ENCODE assay signal across 30 cellular contexts in the genomic region with DNA sequence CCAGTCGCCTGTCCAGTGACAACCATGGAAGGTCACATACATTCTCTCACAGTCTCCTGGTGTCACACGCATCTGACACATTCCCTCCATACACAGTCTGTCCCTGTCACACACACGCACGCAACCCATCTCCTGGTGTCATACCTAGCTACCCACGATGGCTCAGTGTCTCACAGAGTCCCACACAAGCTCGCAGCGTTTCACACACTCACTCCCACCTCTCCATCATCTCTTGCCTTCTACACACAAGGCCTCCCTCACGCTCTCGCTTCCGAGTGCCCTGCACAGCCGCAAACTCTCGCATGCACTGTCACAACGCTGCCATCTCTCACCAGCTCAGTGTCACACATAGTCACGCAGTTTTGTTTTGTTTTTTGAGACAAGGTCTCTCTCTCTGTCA. TPM values are rescaled to one million over a fixed set of nuclear protein-coding genes. Genes with fewer than 3 reads are reported as not detected.
A peak's percentile ranks its signal among the peaks of the same experiment; 100 is the strongest.
DNase-seq lines count a peak whose midpoint lies in the region; ATAC-seq, FAIRE-seq and TF ChIP-seq lines count a peak whose summit lies in the region.
"Had no signal": no experiment of that assay in that cellular context is flagged by ENCODE, and none has a peak within 500 bp of the region (broad histone marks: within the 10 kb centered on the region; RNA-seq: fewer than 3 reads in every experiment).

No MANE protein-coding gene starts in this region.

- no peak overlapping the region; a peak in 1 of 7 replicates for H3K9ac ChIP-seq in H1 (replicated peaks in 1 of 4; ENCODE audit: extremely low read depth in 1 of 4, low read depth in 3 of 4, low read length in 3 of 4)

- H2BK15ac ChIP-seq in H1 (ENCODE audit: low read length) = peak overlapping the region; percentile 83; the same call in 1 of the 2 replicates

- H3K18ac ChIP-seq in H1 (ENCODE audit: extremely low read depth, low read length) = no peak overlapping the region

- TF ChIP-seq RAD21 in H1 (IDR thresholded peaks at IDR 0.05 in 1 of 2, conservative IDR thresholded peaks at IDR 0.05 in 1 of 2; ENCODE audit: low read depth in 2 of 2, low read length in 2 of 2) = no peak

- H3K79me2 ChIP-seq in H1 (ENCODE audit: control insufficient read depth in 1 of 2, insufficient read depth in 2 of 2, low read length in 2 of 2) = no peaks in the 10 kb centered on the region

- DNase-seq in activated CD8-positive, alpha-beta T cell treated with anti-CD3 and anti-CD28 coated beads for 36 hours = peak; percentile 52
- DNase-seq in activated CD8-positive, alpha-beta T cell treated with anti-CD3 and anti-CD28 coated beads, Interleukin-2, amount 10 ng/mL, durations not matched to agents 7 days and 5 days = no peak
- DNase-seq in NB4 (ENCODE audit: low read depth) (peak; percentile 50), H1 (ENCODE audit: low read depth in 1 of 2, low spot score in 2 of 2) (no peak), GM19240 (ENCODE audit: insufficient read length, low spot score) (no peak)
- DNase-seq in stimulated activated CD4-positive, alpha-beta T cell treated with anti-CD3 and anti-CD28 coated beads, Interleukin-4, amount 100 ng/mL, for 24 hours = peak; percentile 28
- DNase-seq: colonic mucosa; DMS 273 treated with DMSO at 0.1 percent for 48 hours; effector CD8-positive, alpha-beta T cell; immature natural killer cell; left cardiac atrium; NCI-H446 treated with DMSO at 0.1 percent for 48 hours; pancreas; SIG-M5; small intestine; SW 1271 had no signal

- peaks cover 5 to 62% (median 52%) of the 10 kb centered on the region in 4 experiments for H3K27me3 ChIP-seq in H1 (replicated peaks in 1 of 4; ENCODE audit: control insufficient read depth in 3 of 4, extremely low read depth in 1 of 4, insufficient read depth in 3 of 4, low read length in 3 of 4)
- H3K27me3 ChIP-seq: ascending aorta had no signal

- no peak overlapping the region for H3K56ac ChIP-seq in H1 (replicated peaks; ENCODE audit: insufficient read length, low read depth, low read length)

- peaks cover 0 to 21% (median 9%) of the 10 kb centered on the region in 4 experiments; a peak in 5 of 7 replicates for H3K4me1 ChIP-seq in H1 (replicated peaks in 1 of 4; ENCODE audit: control insufficient read depth in 3 of 4, insufficient read depth in 4 of 4, low read length in 3 of 4)

- POLR2A ChIA-PET in activated CD8-positive, alpha-beta T cell treated with anti-CD3 and anti-CD28 coated beads for 36 hours (lab: Charles Lee) = interaction anchor here (0.7 to 1.7 kb wide), 8 partner anchors 13 to 114 kb away, joined by 3 to 7 read pairs (median 3); a partner anchor contains a TSS
- POLR2A ChIA-PET in activated CD8-positive, alpha-beta T cell treated with anti-CD3 and anti-CD28 coated beads, Interleukin-2, amount 10 ng/mL, durations not matched to agents 7 days and 5 days (lab: Charles Lee) = interaction anchor here (1.0 kb wide), 2 partner anchors 17 to 36 kb away, joined by 3 to 4 read pairs; a partner anchor contains a TSS
- POLR2A ChIA-PET in H1 (lab: Charles Lee; ENCODE audit: partially characterized antibody) = interaction anchor here (1.0 to 1.3 kb wide), 2 partner anchors 22 to 24 kb away, joined by 3 to 6 read pairs; a partner anchor contains a TSS

- no peak overlapping the region for H2AFZ ChIP-seq in H1 (ENCODE audit: low read length)

- H4K8ac ChIP-seq in H1 (ENCODE audit: extremely low read depth, insufficient read depth, low read length) = no peak overlapping the region

- no peak for TF ChIP-seq CTCF in activated CD8-positive, alpha-beta T cell treated with anti-CD3 and anti-CD28 coated beads for 36 hours (IDR thresholded peaks at IDR 0.05)
- no peak for TF ChIP-seq CTCF in NB4 (IDR thresholded peaks at IDR 0.05; ENCODE audit: low read depth, low read length)
- TF ChIP-seq CTCF in H1 (IDR thresholded peaks at IDR 0.05; ENCODE audit: control extremely low read depth in 1 of 3, insufficient read depth in 1 of 3, low read depth in 1 of 3, low read length in 3 of 3) = no peak

- peak overlapping the region; percentile 79 for H3K4ac ChIP-seq in H1 (replicated peaks; ENCODE audit: insufficient read length, low read depth, low read length)

- H3K27ac Mint-ChIP-seq in activated CD8-positive, alpha-beta T cell treated with anti-CD3 and anti-CD28 coated beads for 36 hours = no peak overlapping the region
- H3K27ac Mint-ChIP-seq in activated CD8-positive, alpha-beta T cell treated with anti-CD3 and anti-CD28 coated beads, Interleukin-2, amount 10 ng/mL, durations not matched to agents 7 days and 5 days = no peak overlapping the region
- H3K27ac Mint-ChIP-seq: activated T-helper 17 cell treated with anti-CD3 and anti-CD28 coated beads, Interleukin-2, amount 50 U/mL, for 72 hours; immature natural killer cell; natural killer cell treated with Interleukin-12 subunit alpha and Interleukin-12 subunit beta and Interleukin-15 and Interleukin-18, amount 100 ng/mL, for 72 hours; stimulated activated effector memory CD8-positive, alpha-beta T cell treated with anti-CD3 and anti-CD28 coated beads, Interleukin-12 subunit alpha, Interleukin-12 subunit beta, amount 100 ng/mL, for 72 hours; type B pancreatic cell had no signal

- no peak overlapping the region for H3K23ac ChIP-seq in H1 (ENCODE audit: insufficient read length)

- peak overlapping the region; percentile 87; the same call in 1 of the 2 replicates for H2BK12ac ChIP-seq in H1 (ENCODE audit: low read depth, low read length)

- no peaks in the 10 kb centered on the region for H3K9me3 Mint-ChIP-seq in activated CD8-positive, alpha-beta T cell treated with anti-CD3 and anti-CD28 coated beads for 36 hours
- H3K9me3 Mint-ChIP-seq in activated CD8-positive, alpha-beta T cell treated with anti-CD3 and anti-CD28 coated beads, Interleukin-2, amount 10 ng/mL, durations not matched to agents 7 days and 5 days (ENCODE audit: insufficient read depth) = no peaks in the 10 kb centered on the region
- H3K9me3 Mint-ChIP-seq: activated T-helper 17 cell treated with anti-CD3 and anti-CD28 coated beads, Interleukin-2, amount 50 U/mL, for 72 hours; immature natural killer cell; natural killer cell treated with Interleukin-12 subunit alpha and Interleukin-12 subunit beta and Interleukin-15 and Interleukin-18, amount 100 ng/mL, for 72 hours; stimulated activated effector memory CD8-positive, alpha-beta T cell treated with anti-CD3 and anti-CD28 coated beads, Interleukin-12 subunit alpha, Interleukin-12 subunit beta, amount 100 ng/mL, for 72 hours; type B pancreatic cell had no signal

- CTCF ChIA-PET in activated CD8-positive, alpha-beta T cell treated with anti-CD3 and anti-CD28 coated beads for 36 hours (lab: Charles Lee) = interaction anchor here (0.6 to 2.0 kb wide), 7 partner anchors 16 to 108 kb away, joined by 3 to 16 read pairs (median 4); a partner anchor contains a TSS
- CTCF ChIA-PET in activated CD8-positive, alpha-beta T cell treated with anti-CD3 and anti-CD28 coated beads, Interleukin-2, amount 10 ng/mL, durations not matched to agents 7 days and 5 days (lab: Charles Lee) = interaction anchor here (0.7 to 2.2 kb wide), 7 partner anchors 11 to 77 kb away, joined by 3 to 21 read pairs (median 5); a partner anchor contains a TSS
- CTCF ChIA-PET in H1 (lab: Charles Lee; ENCODE audit: partially characterized antibody) = interaction anchor here (0.6 to 1.8 kb wide), 16 partner anchors 9 to 1332 kb away, joined by 3 to 28 read pairs (median 4); a partner anchor contains a TSS

- no peak overlapping the region for H3K27ac ChIP-seq in H1 (ENCODE audit: low read depth, low read length)
- H3K27ac ChIP-seq: colonic mucosa, pancreas, VCaP had no signal

- H3K36me3 Mint-ChIP-seq in activated CD8-positive, alpha-beta T cell treated with anti-CD3 and anti-CD28 coated beads for 36 hours (ENCODE audit: low read depth) = peaks cover 14% of the 10 kb centered on the region
- no peaks in the 10 kb centered on the region for H3K36me3 Mint-ChIP-seq in activated CD8-positive, alpha-beta T cell treated with anti-CD3 and anti-CD28 coated beads, Interleukin-2, amount 10 ng/mL, durations not matched to agents 7 days and 5 days (ENCODE audit: low read depth)
- H3K36me3 Mint-ChIP-seq: immature natural killer cell; natural killer cell treated with Interleukin-12 subunit alpha and Interleukin-12 subunit beta and Interleukin-15 and Interleukin-18, amount 100 ng/mL, for 72 hours; stimulated activated effector memory CD8-positive, alpha-beta T cell treated with anti-CD3 and anti-CD28 coated beads, Interleukin-12 subunit alpha, Interleukin-12 subunit beta, amount 100 ng/mL, for 72 hours; type B pancreatic cell had no signal

- no peak overlapping the region; a peak in 1 of 4 replicates for H3K4me2 ChIP-seq in H1 (ENCODE audit: insufficient read depth in 1 of 2, low read depth in 2 of 2, low read length in 2 of 2)

- TF ChIP-seq POLR2A in NB4 (IDR thresholded peaks at IDR 0.05; ENCODE audit: extremely low read depth, insufficient read length) = no peak
- TF ChIP-seq POLR2A in H1 (IDR thresholded peaks at IDR 0.05; ENCODE audit: control extremely low read depth in 1 of 2, low read depth in 2 of 2, low read length in 2 of 2) = no peak

- H2AK5ac ChIP-seq in H1 (ENCODE audit: low read depth, low read length) = peak overlapping the region; percentile 86; the same call in 1 of the 2 replicates

- H3K36me3 ChIP-seq in H1 (ENCODE audit: control insufficient read depth in 2 of 4, insufficient read depth in 4 of 4, low read length in 3 of 4) = no peaks in the 10 kb centered on the region
- H3K36me3 ChIP-seq: ascending aorta, colonic mucosa, HAP-1, pancreas had no signal

- no peaks in the 10 kb centered on the region for H3K79me1 ChIP-seq in H1 (ENCODE audit: low read depth, low read length)

- no peak overlapping the region for H4K5ac ChIP-seq in H1 (ENCODE audit: insufficient read length, low read depth, low read length)

- no peak for ATAC-seq in activated CD8-positive, alpha-beta T cell treated with anti-CD3 and anti-CD28 coated beads for 36 hours
- ATAC-seq in activated CD8-positive, alpha-beta T cell treated with anti-CD3 and anti-CD28 coated beads, Interleukin-2, amount 10 ng/mL, durations not matched to agents 7 days and 5 days = no peak
- ATAC-seq in HG03159 (IDR thresholded peaks at IDR 0.05; ENCODE audit: unreplicated experiment) = no peak
- ATAC-seq: left cardiac atrium, pancreas had no signal

- H3K9me3 ChIP-seq in H1 (ENCODE audit: insufficient read depth in 2 of 2, low read depth in 1 of 2, low read length in 1 of 2) = no peaks in the 10 kb centered on the region
- H3K9me3 ChIP-seq: ascending aorta, colonic mucosa, HAP-1, pancreas had no signal

- H2BK5ac ChIP-seq in H1 (ENCODE audit: low read depth, low read length) = no peak overlapping the region

- intact Hi-C loops in activated CD8-positive, alpha-beta T cell treated with anti-CD3 and anti-CD28 coated beads for 36 hours (cut with micrococcal nuclease) = no loop called here

- WGBS in H1 (ENCODE audit: extremely low coverage in 1 of 2, insufficient coverage in 1 of 2, insufficient read length in 1 of 2, insufficient replicate concordance in 2 of 2, low coverage in 1 of 2, low lambda C conversion rate in 2 of 2, missing lambda C conversion rate in 1 of 2), 2 experiments = 81% methylated on average over 14 of the region's 14 CpGs; no CpG with 5 or more reads in 1 of the 2 experiments

- H3K4me3 ChIP-seq in NB4 (ENCODE audit: low read depth, low read length) (no peak overlapping the region), H1 (ENCODE audit: extremely low read depth in 1 of 4, insufficient read depth in 2 of 4, low read depth in 3 of 4, low read length in 4 of 4) (no peak overlapping the region)
- H3K4me3 ChIP-seq: colonic mucosa, HAP-1, pancreas had no signal

- peaks cover 7% of the 10 kb centered on the region for H3K27me3 Mint-ChIP-seq in activated CD8-positive, alpha-beta T cell treated with anti-CD3 and anti-CD28 coated beads for 36 hours
- H3K27me3 Mint-ChIP-seq in activated CD8-positive, alpha-beta T cell treated with anti-CD3 and anti-CD28 coated beads, Interleukin-2, amount 10 ng/mL, durations not matched to agents 7 days and 5 days (ENCODE audit: low read depth) = peaks cover 10% of the 10 kb centered on the region

- no peak overlapping the region for H3K4me3 Mint-ChIP-seq in activated CD8-positive, alpha-beta T cell treated with anti-CD3 and anti-CD28 coated beads for 36 hours
- no peak overlapping the region for H3K4me3 Mint-ChIP-seq in activated CD8-positive, alpha-beta T cell treated with anti-CD3 and anti-CD28 coated beads, Interleukin-2, amount 10 ng/mL, durations not matched to agents 7 days and 5 days
- H3K4me3 Mint-ChIP-seq: activated T-helper 17 cell treated with anti-CD3 and anti-CD28 coated beads, Interleukin-2, amount 50 U/mL, for 72 hours; immature natural killer cell; natural killer cell treated with Interleukin-12 subunit alpha and Interleukin-12 subunit beta and Interleukin-15 and Interleukin-18, amount 100 ng/mL, for 72 hours; stimulated activated effector memory CD8-positive, alpha-beta T cell treated with anti-CD3 and anti-CD28 coated beads, Interleukin-12 subunit alpha, Interleukin-12 subunit beta, amount 100 ng/mL, for 72 hours; type B pancreatic cell had no signal

- no peak overlapping the region for H4K91ac ChIP-seq in H1 (replicated peaks; ENCODE audit: insufficient read length, low read length)

- H4K20me1 ChIP-seq in H1 (replicated peaks in 1 of 2; ENCODE audit: control insufficient read depth in 1 of 2, insufficient read depth in 2 of 2, low read length in 2 of 2) = peaks cover 0 to 11% of the 10 kb centered on the region in 2 experiments

- no peak for TF ChIP-seq EP300 in H1 (IDR thresholded peaks at IDR 0.05; ENCODE audit: borderline replicate concordance in 1 of 2, low read depth in 2 of 2, low read length in 2 of 2)

- no peak overlapping the region for H3K14ac ChIP-seq in H1 (ENCODE audit: insufficient read length)

- no peak overlapping the region; the same call in 1 of the 2 replicates for H2BK20ac ChIP-seq in H1 (ENCODE audit: low read length)

- H2BK120ac ChIP-seq in H1 (replicated peaks; ENCODE audit: low read depth, low read length) = no peak overlapping the region

- peaks cover 19% of the 10 kb centered on the region for H3K4me1 Mint-ChIP-seq in activated CD8-positive, alpha-beta T cell treated with anti-CD3 and anti-CD28 coated beads for 36 hours (ENCODE audit: low read depth)
- H3K4me1 Mint-ChIP-seq in activated CD8-positive, alpha-beta T cell treated with anti-CD3 and anti-CD28 coated beads, Interleukin-2, amount 10 ng/mL, durations not matched to agents 7 days and 5 days (ENCODE audit: low read depth) = peaks cover 29% of the 10 kb centered on the region

- H3K23me2 ChIP-seq in H1 (ENCODE audit: low read depth, low read length) = peaks cover 27% of the 10 kb centered on the region

- no peak for FAIRE-seq in H1 (lab: Jason Lieb, UNC)
- FAIRE-seq: pancreas, RCC 7860, small intestine had no signal

RNA-seq across cellular contexts. Expression of a gene that starts 1.2 kb away (rescaled TPM):
- total RNA-seq in activated CD8-positive, alpha-beta T cell treated with anti-CD3 and anti-CD28 coated beads for 36 hours = 10 to 100 TPM; 33.0 to 45.4 TPM
- not detected for total RNA-seq in activated CD8-positive, alpha-beta T cell treated with anti-CD3 and anti-CD28 coated beads, Interleukin-2, amount 10 ng/mL, durations not matched to agents 7 days and 5 days
- total RNA-seq in H1 (2021; fragmentation: NEBNext Ultra II Directional; extraction: Animal tissue kit (Norgen Biotek cat#: 25700)) = not detected in 2 replicates
- not detected in 2 replicates for polyA plus RNA-seq in H1 (2011; rRNA removed)
- not detected for polyA plus RNA-seq in H1 (2011; cell fraction: cytosol; rRNA removed)
- not detected for polyA plus RNA-seq in H1 (2011; cell fraction: nucleus; rRNA removed)
- polyA plus RNA-seq in H1 (2012, experiment 1 of 2) = 3.6 TPM in 1 of 4 replicates, not detected in the others
- polyA plus RNA-seq in H1 (2012, experiment 2 of 2) = not detected
- polyA plus RNA-seq in H1 (2013, experiment 1 of 2) = not detected
- polyA plus RNA-seq in H1 (2013, experiment 2 of 2) = 1.7 TPM
- not detected in 2 replicates for polyA minus RNA-seq in H1 (2011; rRNA and poly(A)+ RNA removed)
- not detected for polyA minus RNA-seq in H1 (2011; cell fraction: cytosol; rRNA and poly(A)+ RNA removed)
- not detected for polyA minus RNA-seq in H1 (2011; cell fraction: nucleus; rRNA and poly(A)+ RNA removed)
- total RNA-seq: ascending aorta, colonic mucosa, lung microvascular endothelial cell, mononuclear cell, pancreas, subcutaneous adipose tissue had no signal
- polyA plus RNA-seq: AG04450, BJ, immature natural killer cell, pancreas, small intestine had no signal

RNA-seq across cellular contexts. Expression of a gene that starts 12.3 kb away (rescaled TPM):
- 10 to 100 TPM; 45.4 to 48.8 TPM for total RNA-seq in activated CD8-positive, alpha-beta T cell treated with anti-CD3 and anti-CD28 coated beads for 36 hours
- 10 to 100 TPM in 1 of 2 experiments, 1 to 10 TPM in 1; 8.8 to 10.4 TPM for total RNA-seq in activated CD8-positive, alpha-beta T cell treated with anti-CD3 and anti-CD28 coated beads, Interleukin-2, amount 10 ng/mL, durations not matched to agents 7 days and 5 days
- total RNA-seq in H1 (2021; fragmentation: NEBNext Ultra II Directional; extraction: Animal tissue kit (Norgen Biotek cat#: 25700)) = not detected in 2 replicates
- 0.15 and 0.19 TPM in 2 replicates for polyA plus RNA-seq in H1 (2011; rRNA removed)
- 0.14 TPM for polyA plus RNA-seq in H1 (2011; cell fraction: cytosol; rRNA removed)
- polyA plus RNA-seq in H1 (2011; cell fraction: nucleus; rRNA removed) = 0.09 TPM
- polyA plus RNA-seq in H1 (2012, experiment 1 of 2) = not detected in 4 replicates
- not detected for polyA plus RNA-seq in H1 (2012, experiment 2 of 2)
- polyA plus RNA-seq in H1 (2013, experiment 1 of 2) = 0.10 TPM
- 0.13 TPM for polyA plus RNA-seq in H1 (2013, experiment 2 of 2)
- not detected in 2 replicates for polyA minus RNA-seq in H1 (2011; rRNA and poly(A)+ RNA removed)
- not detected for polyA minus RNA-seq in H1 (2011; cell fraction: cytosol; rRNA and poly(A)+ RNA removed)
- polyA minus RNA-seq in H1 (2011; cell fraction: nucleus; rRNA and poly(A)+ RNA removed) = not detected

RNA-seq across cellular contexts. Expression of a gene that starts 23.8 kb away (rescaled TPM):
- total RNA-seq in activated CD8-positive, alpha-beta T cell treated with anti-CD3 and anti-CD28 coated beads for 36 hours = 1 to 10 TPM; 5.8 to 6.1 TPM
- total RNA-seq in activated CD8-positive, alpha-beta T cell treated with anti-CD3 and anti-CD28 coated beads, Interleukin-2, amount 10 ng/mL, durations not matched to agents 7 days and 5 days = under 1 TPM; 0.42 TPM
- total RNA-seq in H1 (2021; fragmentation: NEBNext Ultra II Directional; extraction: Animal tissue kit (Norgen Biotek cat#: 25700)) = 1.5 and 2.0 TPM in 2 replicates
- 1.8 and 1.9 TPM in 2 replicates for polyA plus RNA-seq in H1 (2011; rRNA removed)
- polyA plus RNA-seq in H1 (2011; cell fraction: cytosol; rRNA removed) = 1.8 TPM
- 2.1 TPM for polyA plus RNA-seq in H1 (2011; cell fraction: nucleus; rRNA removed)
- 1.1 to 1.4 TPM (median 1.2 TPM) in 4 replicates for polyA plus RNA-seq in H1 (2012, experiment 1 of 2)
- polyA plus RNA-seq in H1 (2012, experiment 2 of 2) = 1.4 TPM
- 1.3 TPM for polyA plus RNA-seq in H1 (2013, experiment 1 of 2)
- polyA plus RNA-seq in H1 (2013, experiment 2 of 2) = 1.3 TPM
- polyA minus RNA-seq in H1 (2011; rRNA and poly(A)+ RNA removed) = 0.61 and 1.2 TPM in 2 replicates
- polyA minus RNA-seq in H1 (2011; cell fraction: cytosol; rRNA and poly(A)+ RNA removed) = 0.81 TPM
- 1.00 TPM for polyA minus RNA-seq in H1 (2011; cell fraction: nucleus; rRNA and poly(A)+ RNA removed)
- polyA plus RNA-seq: immature natural killer cell had no signal

RNA-seq across cellular contexts. Expression of a gene that starts 36.1 kb away (rescaled TPM):
- 100 to 1,000 TPM; 565 to 582 TPM for total RNA-seq in activated CD8-positive, alpha-beta T cell treated with anti-CD3 and anti-CD28 coated beads for 36 hours
- total RNA-seq in activated CD8-positive, alpha-beta T cell treated with anti-CD3 and anti-CD28 coated beads, Interleukin-2, amount 10 ng/mL, durations not matched to agents 7 days and 5 days = 100 to 1,000 TPM; 646 to 682 TPM
- 318 and 326 TPM in 2 replicates for total RNA-seq in H1 (2021; fragmentation: NEBNext Ultra II Directional; extraction: Animal tissue kit (Norgen Biotek cat#: 25700))
- polyA plus RNA-seq in H1 (2011; rRNA removed) = 315 and 405 TPM in 2 replicates
- 585 TPM for polyA plus RNA-seq in H1 (2011; cell fraction: cytosol; rRNA removed)
- 241 TPM for polyA plus RNA-seq in H1 (2011; cell fraction: nucleus; rRNA removed)
- polyA plus RNA-seq in H1 (2012, experiment 1 of 2) = 396 to 462 TPM (median 444 TPM) in 4 replicates
- 353 TPM for polyA plus RNA-seq in H1 (2012, experiment 2 of 2)
- polyA plus RNA-seq in H1 (2013, experiment 1 of 2) = 213 TPM
- polyA plus RNA-seq in H1 (2013, experiment 2 of 2) = 220 TPM
- polyA minus RNA-seq in H1 (2011; rRNA and poly(A)+ RNA removed) = 129 and 145 TPM in 2 replicates
- polyA minus RNA-seq in H1 (2011; cell fraction: cytosol; rRNA and poly(A)+ RNA removed) = 94.5 TPM
- 67.8 TPM for polyA minus RNA-seq in H1 (2011; cell fraction: nucleus; rRNA and poly(A)+ RNA removed)

Comparison
In these comparisons a context has a peak if more than half of its experiments do, and no peak if none do; other contexts are left out.
1. DNase-seq: peak in activated CD8-positive, alpha-beta T cell treated with anti-CD3 and anti-CD28 coated beads for 36 hours (single experiment), NB4 (single experiment) and stimulated activated CD4-positive, alpha-beta T cell treated with anti-CD3 and anti-CD28 coated beads, Interleukin-4, amount 100 ng/mL, for 24 hours (single experiment); none in activated CD8-positive, alpha-beta T cell treated with anti-CD3 and anti-CD28 coated beads, Interleukin-2, amount 10 ng/mL, durations not matched to agents 7 days and 5 days (single experiment), H1 (0 of 2) and GM19240 (single experiment).
2. RNA of a gene that starts 1.2 kb away (total RNA-seq): 33.0 to 45.4 TPM in activated CD8-positive, alpha-beta T cell treated with anti-CD3 and anti-CD28 coated beads for 36 hours; not detected in activated CD8-positive, alpha-beta T cell treated with anti-CD3 and anti-CD28 coated beads, Interleukin-2, amount 10 ng/mL, durations not matched to agents 7 days and 5 days and not detected in H1; every median in the first group is over 10 times any median in the second.